In genomic region chr20:43959920-43960227, GRCh38 we compare ENCODE assay signal across 1 cellular context.
TF ChIP-seq lines count a peak whose summit lies in the region.

No MANE protein-coding gene starts in this region.

TF ChIP-seq in WTC11, 78 proteins besides CTCF, POLR2A, EP300 and RAD21 (continued from another document):
- TF ChIP-seq E2F1 (CRISPR knock-in tag; IDR thresholded peaks at IDR 0.05): no peak
- no peak for TF ChIP-seq TP53 (CRISPR knock-in tag; IDR thresholded peaks at IDR 0.05)
- no peak for TF ChIP-seq JAZF1 (CRISPR knock-in tag; IDR thresholded peaks at IDR 0.05)
- no peak for TF ChIP-seq ZNF263 (CRISPR knock-in tag; IDR thresholded peaks at IDR 0.05; ENCODE audit: low read depth)
- TF ChIP-seq SMAD4 (CRISPR knock-in tag; IDR thresholded peaks at IDR 0.05): no peak
- TF ChIP-seq ZNF219 (CRISPR knock-in tag; IDR thresholded peaks at IDR 0.05; ENCODE audit: borderline replicate concordance): no peak
TF ChIP-seq in WTC11: peak in this region for 0.
